ENCODE assay signal across 15 cellular contexts in the genomic region with DNA sequence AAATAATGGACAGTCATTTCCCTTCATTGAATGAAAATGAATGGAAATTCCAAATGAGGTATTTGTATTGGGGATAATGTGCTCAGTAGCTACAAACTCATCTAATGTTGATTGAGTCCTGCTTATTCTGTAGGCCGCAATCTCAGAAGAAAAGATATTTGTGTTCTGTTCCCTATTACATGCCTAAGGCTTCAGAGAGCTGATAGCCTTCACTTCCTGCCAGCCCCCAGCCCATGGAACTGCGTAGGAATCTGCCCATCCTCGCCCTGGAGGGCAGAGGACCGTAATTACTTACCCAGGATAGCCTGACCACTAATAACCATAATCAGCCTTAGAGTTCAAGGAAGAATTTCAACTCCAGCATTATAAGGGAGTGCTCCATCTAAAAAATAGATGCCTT.
"Had no signal": no experiment of that assay in that cellular context is flagged by ENCODE, and none has a peak within 500 bp of the region (broad histone marks: within the 10 kb centered on the region; RNA-seq: fewer than 3 reads in every experiment).

No MANE protein-coding gene starts in this region.

- DNase-seq: erythroblast; foreskin keratinocyte; left colon; left ventricle myocardium superior; mesenchymal stem cell; naive B cell; psoas muscle; retina; stimulated activated CD4-positive, alpha-beta T cell treated with anti-CD3 and anti-CD28 coated beads, Interleukin-2, amount 100 ng/mL, for 24 hours; stimulated activated CD4-positive, alpha-beta T cell treated with anti-CD3 and anti-CD28 coated beads, Interleukin-4, amount 100 ng/mL, for 4 hours; stimulated activated naive B cell treated with anti-CD40 and anti-IgM and Interleukin-4, amounts not matched to agents 10 μg/mL and 1 μg/mL and 100 μg/mL, for 72 hours; stimulated activated naive CD8-positive, alpha-beta T cell treated with anti-CD3 and anti-CD28 coated beads, Interleukin-15, amount 100 ng/mL, for 72 hours; upper lobe of right lung had no signal

- H3K27ac Mint-ChIP-seq: stimulated activated naive B cell treated with anti-CD40 and anti-IgM and Interleukin-4, amounts not matched to agents 10 μg/mL and 1 μg/mL and 100 μg/mL, for 72 hours had no signal

- H3K9me3 Mint-ChIP-seq: dendritic cell treated with granulocyte-macrophage colony-stimulating factor and Interleukin-4, amounts not matched to agents 40 ng/mL and 50 ng/mL, for 4 days; naive B cell; nephron; stimulated activated naive B cell treated with anti-CD40 and anti-IgM and Interleukin-4, amounts not matched to agents 10 μg/mL and 1 μg/mL and 100 μg/mL, for 72 hours; stimulated activated naive CD8-positive, alpha-beta T cell treated with anti-CD3 and anti-CD28 coated beads, Interleukin-15, amount 100 ng/mL, for 72 hours had no signal

- ATAC-seq: foreskin keratinocyte; left colon; left ventricle myocardium superior; psoas muscle; stimulated activated naive B cell treated with anti-CD40 and anti-IgM and Interleukin-4, amounts not matched to agents 10 μg/mL and 1 μg/mL and 100 μg/mL, for 72 hours; stimulated activated naive CD8-positive, alpha-beta T cell treated with anti-CD3 and anti-CD28 coated beads, Interleukin-15, amount 100 ng/mL, for 72 hours; upper lobe of right lung had no signal

- H3K4me3 Mint-ChIP-seq: dendritic cell treated with granulocyte-macrophage colony-stimulating factor and Interleukin-4, amounts not matched to agents 40 ng/mL and 50 ng/mL, for 4 days; naive B cell; nephron; stimulated activated naive B cell treated with anti-CD40 and anti-IgM and Interleukin-4, amounts not matched to agents 10 μg/mL and 1 μg/mL and 100 μg/mL, for 72 hours; stimulated activated naive CD8-positive, alpha-beta T cell treated with anti-CD3 and anti-CD28 coated beads, Interleukin-15, amount 100 ng/mL, for 72 hours had no signal

- H3K27me3 Mint-ChIP-seq: naive B cell; stimulated activated naive B cell treated with anti-CD40 and anti-IgM and Interleukin-4, amounts not matched to agents 10 μg/mL and 1 μg/mL and 100 μg/mL, for 72 hours; stimulated activated naive CD8-positive, alpha-beta T cell treated with anti-CD3 and anti-CD28 coated beads, Interleukin-15, amount 100 ng/mL, for 72 hours had no signal
